ENCODE assay signal across 22 cellular contexts in the genomic region with DNA sequence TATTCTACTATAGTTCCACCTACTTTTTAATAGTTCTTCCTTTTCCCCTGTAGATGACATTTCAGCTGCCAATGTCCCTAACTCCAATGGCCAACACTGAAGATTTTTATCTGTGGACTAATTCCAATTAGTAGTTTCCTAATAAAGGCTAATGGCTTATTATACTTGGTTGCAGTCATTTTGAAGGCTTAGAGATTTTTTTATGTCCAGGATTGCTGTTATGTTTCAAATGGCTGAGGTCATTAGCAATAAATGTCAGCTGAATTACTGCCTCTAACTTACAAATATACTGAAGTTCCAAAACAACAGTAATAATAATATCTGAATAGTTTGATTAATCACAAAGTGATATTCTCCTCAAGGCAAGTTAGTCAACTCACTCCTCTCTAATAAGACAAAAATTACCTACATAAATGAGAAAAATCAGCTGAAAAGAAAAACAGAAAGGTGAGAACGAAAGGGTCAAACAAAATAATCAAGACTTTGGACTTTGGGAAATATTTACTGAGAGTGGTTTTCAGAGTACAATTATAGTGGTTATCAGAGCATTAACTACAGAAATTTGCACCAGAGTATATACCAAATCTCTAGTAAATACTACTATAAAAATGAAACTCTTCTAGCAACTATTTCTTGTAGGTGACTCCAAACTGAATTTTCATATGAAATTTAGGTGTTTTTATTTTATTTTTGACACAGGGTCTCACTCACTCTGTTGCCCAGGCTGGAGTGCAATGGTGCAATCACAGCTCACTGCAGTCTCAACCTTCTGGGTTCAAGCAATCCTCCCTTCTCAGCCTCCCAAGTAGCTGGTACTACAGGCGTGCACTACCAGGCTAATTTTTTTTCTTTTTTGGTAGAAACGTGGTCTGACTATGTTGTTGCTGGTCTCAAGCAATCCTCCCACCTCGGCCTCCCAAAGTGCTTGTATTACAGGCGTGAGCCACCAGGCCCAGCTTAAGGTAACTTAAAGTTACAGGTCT. TPM values are rescaled to one million over a fixed set of nuclear protein-coding genes. Genes with fewer than 3 reads are reported as not detected.
A peak's percentile ranks its signal among the peaks of the same experiment; 100 is the strongest.
DNase-seq lines count a peak whose midpoint lies in the region; ATAC-seq, FAIRE-seq and TF ChIP-seq lines count a peak whose summit lies in the region.
"Had no signal": no experiment of that assay in that cellular context is flagged by ENCODE, and none has a peak within 500 bp of the region (broad histone marks: within the 10 kb centered on the region; RNA-seq: fewer than 3 reads in every experiment).

No MANE protein-coding gene starts in this region.

- H3K79me2 ChIP-seq in SK-N-SH (ENCODE audit: insufficient read depth) = peaks cover 85% of the 10 kb centered on the region
- peaks cover 85% of the 10 kb centered on the region for H3K79me2 ChIP-seq in endothelial cell of umbilical vein (ENCODE audit: control insufficient read depth, insufficient read depth, low read length)

- H3K4me3 ChIP-seq in SK-N-SH (ENCODE audit: low read depth in 2 of 2, low read length in 1 of 2) (no peak overlapping the region; a peak in 1 of 4 replicates), endothelial cell of umbilical vein (replicated peaks in 1 of 3; ENCODE audit: insufficient read depth in 1 of 3, low read depth in 1 of 3, low read length in 3 of 3) (no peak overlapping the region)
- H3K4me3 ChIP-seq: BLaER1, GM23338, lung, MG63, psoas muscle had no signal

- no peak overlapping the region for H3K9ac ChIP-seq in SK-N-SH
- H3K9ac ChIP-seq in endothelial cell of umbilical vein (replicated peaks; ENCODE audit: extremely low read depth, insufficient read depth, low read length) = no peak overlapping the region
- H3K9ac ChIP-seq: BLaER1 had no signal

- TF ChIP-seq CTCF in SK-N-SH (IDR thresholded peaks at IDR 0.05) (no peak), endothelial cell of umbilical vein (IDR thresholded peaks at IDR 0.05; ENCODE audit: extremely low read depth in 1 of 2, insufficient read depth in 1 of 2, low read depth in 1 of 2, low read length in 2 of 2) (no peak), osteocyte (IDR thresholded peaks at IDR 0.05) (no peak)

- H3K27me3 Mint-ChIP-seq in IgD-negative memory B cell (no peaks in the 10 kb centered on the region), osteocyte (ENCODE audit: unreplicated experiment) (no peaks in the 10 kb centered on the region)
- H3K27me3 Mint-ChIP-seq: activated CD4-positive, alpha-beta memory T cell treated with anti-CD3 and anti-CD28 coated beads for 36 hours; naive B cell; T-cell had no signal

- H3K9me3 ChIP-seq in SK-N-SH = no peaks in the 10 kb centered on the region
- no peaks in the 10 kb centered on the region for H3K9me3 ChIP-seq in endothelial cell of umbilical vein (replicated peaks; ENCODE audit: control insufficient read depth, insufficient read depth, low read length)
- H3K9me3 ChIP-seq: BLaER1, MG63, psoas muscle had no signal

- intact Hi-C loops in endothelial cell of umbilical vein (cut with micrococcal nuclease) (no loop called here), posterior cingulate gyrus (cut with DNase I) (no loop called here)

- H3K36me3 ChIP-seq in SK-N-SH (replicated peaks in 1 of 2; ENCODE audit: control insufficient read depth in 1 of 2, insufficient read depth in 2 of 2, low read length in 1 of 2) (peaks cover 4 to 29% of the 10 kb centered on the region in 2 experiments), endothelial cell of umbilical vein (ENCODE audit: control insufficient read depth in 2 of 2, extremely low read depth in 1 of 2, insufficient read depth in 2 of 2, low read length in 2 of 2) (no peaks in the 10 kb centered on the region)
- H3K36me3 ChIP-seq: MG63 had no signal

- peaks cover 20 to 29% of the 10 kb centered on the region in 2 experiments for H3K4me1 ChIP-seq in SK-N-SH (ENCODE audit: control insufficient read depth in 1 of 2, insufficient read depth in 2 of 2, low read depth in 1 of 2, low read length in 1 of 2)
- H3K4me1 ChIP-seq in endothelial cell of umbilical vein (ENCODE audit: control insufficient read depth, extremely low read depth, insufficient read depth, low read length) = peaks cover 20% of the 10 kb centered on the region

- H3K36me3 Mint-ChIP-seq in IgD-negative memory B cell (no peaks in the 10 kb centered on the region), osteocyte (ENCODE audit: unreplicated experiment) (no peaks in the 10 kb centered on the region)

- H3K4me3 Mint-ChIP-seq in IgD-negative memory B cell (peak overlapping the region in 2 of 4 donors; percentile 44 to 55), osteocyte (ENCODE audit: unreplicated experiment) (no peak overlapping the region)
- H3K4me3 Mint-ChIP-seq: activated CD4-positive, alpha-beta memory T cell treated with anti-CD3 and anti-CD28 coated beads for 36 hours; GM23338; T-cell had no signal

- no TSS peak for BruUV-seq in endothelial cell of umbilical vein (replicated peaks; lab: Mats Ljungman, UMichigan)

- dilution Hi-C loops in endothelial cell of umbilical vein (cut with MboI; ENCODE audit: extremely low pct_ligation_motif_present, low sequenced_read_pairs) = no loop called here

- H3K9me1 ChIP-seq in endothelial cell of umbilical vein (replicated peaks; ENCODE audit: control insufficient read depth, extremely low read depth, insufficient read depth, low read length) = no peaks in the 10 kb centered on the region

- no peak for TF ChIP-seq EP300 in SK-N-SH (IDR thresholded peaks at IDR 0.05; ENCODE audit: borderline replicate concordance in 1 of 2, low read depth in 1 of 2, low read length in 1 of 2)

- CTCF ChIA-PET in SK-N-SH (lab: Yijun Ruan, JAX) (no interaction called here), endothelial cell of umbilical vein (lab: Charles Lee) (no interaction called here)

- DNase-seq in SK-N-SH = no peak
- DNase-seq in endothelial cell of umbilical vein (ENCODE audit: low read depth, low spot score) = no peak
- no peak for DNase-seq in osteocyte (ENCODE audit: extremely low spot score, unreplicated experiment)
- DNase-seq in SHP77 (lab: John Stamatoyannopoulos, UW) = no peak
- no peak for DNase-seq in posterior cingulate gyrus
- no peak for DNase-seq in SIG-M5 treated with dmso at 0.1 percent for 504 hours (lab: John Stamatoyannopoulos, UW; ENCODE audit: unreplicated experiment)
- DNase-seq: 8988T; activated CD4-positive, alpha-beta memory T cell treated with anti-CD3 and anti-CD28 coated beads for 36 hours; caudate nucleus; head of caudate nucleus; MG63; naive B cell; NCI-H146; psoas muscle; stimulated activated CD4-positive, alpha-beta T cell treated with anti-CD3 and anti-CD28 coated beads, Interleukin-12 subunit alpha, Interleukin-12 subunit beta, amount 100 ng/mL, for 4 hours; T-cell had no signal

- FAIRE-seq in endothelial cell of umbilical vein (lab: Jason Lieb, UNC) = no peak

- H3K4me2 ChIP-seq in SK-N-SH (no peak overlapping the region; the same call in 1 of the 2 replicates), endothelial cell of umbilical vein (ENCODE audit: insufficient read depth, low read length) (peak overlapping the region; percentile 1)
- H3K4me2 ChIP-seq: BLaER1, GM23338 had no signal

- H3K4me1 Mint-ChIP-seq in IgD-negative memory B cell (peaks cover 35 to 48% (median 40%) of the 10 kb centered on the region in 3 donors), osteocyte (ENCODE audit: unreplicated experiment) (peaks cover 47% of the 10 kb centered on the region)

- no peaks in the 10 kb centered on the region for H3K27me3 ChIP-seq in SK-N-SH (ENCODE audit: insufficient read depth)
- no peaks in the 10 kb centered on the region for H3K27me3 ChIP-seq in endothelial cell of umbilical vein (ENCODE audit: control insufficient read depth in 2 of 2, insufficient read depth in 2 of 2, low read length in 2 of 2)
- H3K27me3 ChIP-seq: BLaER1, MG63 had no signal

- H3K27ac Mint-ChIP-seq in IgD-negative memory B cell (peak overlapping the region in 2 of 3 donors; percentile 5 to 55), osteocyte (ENCODE audit: unreplicated experiment) (peak overlapping the region; percentile 31)
- H3K27ac Mint-ChIP-seq: activated CD4-positive, alpha-beta memory T cell treated with anti-CD3 and anti-CD28 coated beads for 36 hours; GM23338; T-cell had no signal

- H3K27ac ChIP-seq in SK-N-SH (ENCODE audit: low read depth in 2 of 2, low read length in 1 of 2) (no peak overlapping the region), endothelial cell of umbilical vein (ENCODE audit: insufficient read depth, low read depth, low read length) (no peak overlapping the region)
- H3K27ac ChIP-seq: BLaER1, psoas muscle, RWPE1 had no signal

- H3F3A ChIP-seq in SK-N-SH (replicated peaks; ENCODE audit: insufficient read depth) = peaks cover 15% of the 10 kb centered on the region

- 94% methylated on average over 5 of the region's 5 CpGs for WGBS in SK-N-SH (ENCODE audit: low lambda C conversion rate)

- H2AFZ ChIP-seq in SK-N-SH (ENCODE audit: low read depth) = no peak overlapping the region
- no peak overlapping the region for H2AFZ ChIP-seq in endothelial cell of umbilical vein (ENCODE audit: low read depth, low read length)
- H2AFZ ChIP-seq: GM23338 had no signal

- no peak for TF ChIP-seq POLR2A in endothelial cell of umbilical vein (IDR thresholded peaks at IDR 0.05; ENCODE audit: low read depth, low read length)

- ATAC-seq in SK-N-SH treated with all-trans-retinoic acid at 6 μM for 48 hours = no peak
- ATAC-seq: GM23338, psoas muscle, T-cell had no signal

- POLR2A ChIA-PET in SK-N-SH (lab: Yijun Ruan, JAX) = no interaction called here
- POLR2A ChIA-PET in endothelial cell of umbilical vein (lab: Charles Lee) = no interaction called here

- no peak for TF ChIP-seq RAD21 in SK-N-SH (IDR thresholded peaks at IDR 0.05; ENCODE audit: low read length)

- H4K20me1 ChIP-seq in SK-N-SH (ENCODE audit: insufficient read depth) (peaks cover 34% of the 10 kb centered on the region), endothelial cell of umbilical vein (replicated peaks; ENCODE audit: control insufficient read depth, extremely low read depth, insufficient read depth, low read length) (peaks cover 6% of the 10 kb centered on the region)

- H3K9me3 Mint-ChIP-seq in IgD-negative memory B cell (no peaks in the 10 kb centered on the region), osteocyte (ENCODE audit: unreplicated experiment) (no peaks in the 10 kb centered on the region)
- H3K9me3 Mint-ChIP-seq: activated CD4-positive, alpha-beta memory T cell treated with anti-CD3 and anti-CD28 coated beads for 36 hours; GM23338; T-cell had no signal

- no peaks in the 10 kb centered on the region for H3K9me2 ChIP-seq in SK-N-SH

RNA-seq across cellular contexts. Expression of a gene that starts 3.5 kb away (rescaled TPM):
- polyA plus RNA-seq in SK-N-SH (2012; rRNA removed) (14.2 and 17.2 TPM in 2 replicates), IgD-negative memory B cell (32.6 TPM), endothelial cell of umbilical vein (10.4 and 13.1 TPM in 2 replicates)
- 20.0 and 22.2 TPM in 2 replicates for polyA plus RNA-seq in SK-N-SH (2012; cell fraction: cytosol; rRNA removed)
- polyA plus RNA-seq in SK-N-SH (2012; cell fraction: nucleus; rRNA removed) = 13.2 and 31.6 TPM in 2 replicates
- total RNA-seq in endothelial cell of umbilical vein (48.4 and 54.3 TPM in 2 replicates), osteocyte (51.5 and 54.3 TPM in 2 replicates)
- 16.4 and 16.7 TPM in 2 replicates for polyA plus RNA-seq in endothelial cell of umbilical vein (2011; cell fraction: cytosol; rRNA removed)
- 33.8 and 42.7 TPM in 2 replicates for polyA plus RNA-seq in endothelial cell of umbilical vein (2011; cell fraction: nucleus; rRNA removed)
- 20.7 and 27.3 TPM in 2 replicates for polyA plus RNA-seq in endothelial cell of umbilical vein (2012)
- 40.0 and 56.2 TPM in 2 replicates for polyA minus RNA-seq in endothelial cell of umbilical vein
- polyA minus RNA-seq in endothelial cell of umbilical vein (2011; cell fraction: cytosol; rRNA and poly(A)+ RNA removed) = 56.5 TPM
- polyA minus RNA-seq in endothelial cell of umbilical vein (2011; cell fraction: nucleus; rRNA and poly(A)+ RNA removed) = 113 and 162 TPM in 2 replicates
